Comparison of ENCODE assay signal across 1 cellular context in the genomic region with DNA sequence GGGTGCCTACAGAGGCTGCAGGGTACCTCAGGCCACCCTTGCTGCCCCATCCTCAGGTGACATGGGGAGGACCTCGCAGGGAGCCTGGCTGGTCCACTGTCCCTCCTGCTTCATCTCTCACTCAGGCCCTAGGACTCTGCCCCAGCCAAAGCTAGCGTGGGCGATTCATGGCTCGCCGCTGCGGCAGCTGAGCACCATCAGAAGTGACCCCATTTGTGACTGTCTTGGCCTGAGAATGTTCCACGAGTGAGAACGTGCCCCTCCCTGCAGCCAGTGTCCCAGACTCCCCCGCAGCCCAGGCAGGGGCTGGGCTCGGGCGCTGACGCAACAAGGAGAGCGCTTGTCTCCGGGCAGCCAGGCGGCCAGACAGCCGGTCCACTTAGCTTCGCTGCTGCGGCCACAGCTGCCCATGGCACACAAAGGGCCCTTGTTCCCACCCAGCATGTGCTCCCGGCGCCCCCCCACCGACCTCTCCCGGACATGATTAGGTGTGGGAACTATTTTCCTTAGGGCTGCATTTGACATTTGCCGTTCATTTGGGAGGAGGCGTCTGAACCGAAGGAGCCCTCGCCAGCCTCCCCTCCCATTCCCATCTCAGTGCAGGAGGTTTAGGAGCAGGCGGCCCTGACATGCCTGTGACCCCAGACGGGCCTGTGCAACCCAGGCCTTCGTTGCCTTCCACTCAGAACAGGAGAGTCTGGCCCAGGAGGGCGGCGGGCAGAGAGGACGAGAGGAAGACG.
TF ChIP-seq lines count a peak whose summit lies in the region.

No MANE protein-coding gene starts in this region.

TF ChIP-seq in HepG2, 621 proteins besides CTCF, POLR2A, EP300 and RAD21 (continued from another document and continues in another):
- 0 out of 2 replicates have a peak, but pooled peaks have one; percentile 15 for TF ChIP-seq KLF13 (CRISPR knock-in tag; IDR thresholded peaks at IDR 0.05)
- no peak for TF ChIP-seq ZFP1 (CRISPR knock-in tag; IDR thresholded peaks at IDR 0.05)
- TF ChIP-seq E2F5 (CRISPR knock-in tag; conservative IDR thresholded peaks at IDR 0.05), result no peak; the same call in 1 of the 2 replicates
- peak; percentile 78; the same call in 1 of the 2 replicates for TF ChIP-seq ZNF136 (CRISPR knock-in tag; IDR thresholded peaks at IDR 0.05; ENCODE audit: low read depth)
- peak; percentile 91 for TF ChIP-seq MYC (CRISPR knock-in tag; IDR thresholded peaks at IDR 0.05; ENCODE audit: borderline replicate concordance)
- peak; percentile 67 for TF ChIP-seq ATF2 (CRISPR knock-in tag; IDR thresholded peaks at IDR 0.05)
- TF ChIP-seq ZNF430 (CRISPR knock-in tag; IDR thresholded peaks at IDR 0.05), result 0 out of 2 replicates have a peak, but pooled peaks have one; percentile 56
- no peak for TF ChIP-seq STAT5B (CRISPR knock-in tag; IDR thresholded peaks at IDR 0.05)
- peak; percentile 17 for TF ChIP-seq ZC3H13 (CRISPR knock-in tag; IDR thresholded peaks at IDR 0.05)
- TF ChIP-seq, protein P1, sequence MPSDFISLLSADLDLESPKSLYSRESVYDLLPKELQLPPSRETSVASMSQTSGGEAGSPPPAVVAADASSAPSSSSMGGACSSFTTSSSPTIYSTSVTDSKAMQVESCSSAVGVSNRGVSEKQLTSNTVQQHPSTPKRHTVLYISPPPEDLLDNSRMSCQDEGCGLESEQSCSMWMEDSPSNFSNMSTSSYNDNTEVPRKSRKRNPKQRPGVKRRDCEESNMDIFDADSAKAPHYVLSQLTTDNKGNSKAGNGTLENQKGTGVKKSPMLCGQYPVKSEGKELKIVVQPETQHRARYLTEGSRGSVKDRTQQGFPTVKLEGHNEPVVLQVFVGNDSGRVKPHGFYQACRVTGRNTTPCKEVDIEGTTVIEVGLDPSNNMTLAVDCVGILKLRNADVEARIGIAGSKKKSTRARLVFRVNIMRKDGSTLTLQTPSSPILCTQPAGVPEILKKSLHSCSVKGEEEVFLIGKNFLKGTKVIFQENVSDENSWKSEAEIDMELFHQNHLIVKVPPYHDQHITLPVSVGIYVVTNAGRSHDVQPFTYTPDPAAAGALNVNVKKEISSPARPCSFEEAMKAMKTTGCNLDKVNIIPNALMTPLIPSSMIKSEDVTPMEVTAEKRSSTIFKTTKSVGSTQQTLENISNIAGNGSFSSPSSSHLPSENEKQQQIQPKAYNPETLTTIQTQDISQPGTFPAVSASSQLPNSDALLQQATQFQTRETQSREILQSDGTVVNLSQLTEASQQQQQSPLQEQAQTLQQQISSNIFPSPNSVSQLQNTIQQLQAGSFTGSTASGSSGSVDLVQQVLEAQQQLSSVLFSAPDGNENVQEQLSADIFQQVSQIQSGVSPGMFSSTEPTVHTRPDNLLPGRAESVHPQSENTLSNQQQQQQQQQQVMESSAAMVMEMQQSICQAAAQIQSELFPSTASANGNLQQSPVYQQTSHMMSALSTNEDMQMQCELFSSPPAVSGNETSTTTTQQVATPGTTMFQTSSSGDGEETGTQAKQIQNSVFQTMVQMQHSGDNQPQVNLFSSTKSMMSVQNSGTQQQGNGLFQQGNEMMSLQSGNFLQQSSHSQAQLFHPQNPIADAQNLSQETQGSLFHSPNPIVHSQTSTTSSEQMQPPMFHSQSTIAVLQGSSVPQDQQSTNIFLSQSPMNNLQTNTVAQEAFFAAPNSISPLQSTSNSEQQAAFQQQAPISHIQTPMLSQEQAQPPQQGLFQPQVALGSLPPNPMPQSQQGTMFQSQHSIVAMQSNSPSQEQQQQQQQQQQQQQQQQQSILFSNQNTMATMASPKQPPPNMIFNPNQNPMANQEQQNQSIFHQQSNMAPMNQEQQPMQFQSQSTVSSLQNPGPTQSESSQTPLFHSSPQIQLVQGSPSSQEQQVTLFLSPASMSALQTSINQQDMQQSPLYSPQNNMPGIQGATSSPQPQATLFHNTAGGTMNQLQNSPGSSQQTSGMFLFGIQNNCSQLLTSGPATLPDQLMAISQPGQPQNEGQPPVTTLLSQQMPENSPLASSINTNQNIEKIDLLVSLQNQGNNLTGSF (CRISPR knock-in tag; IDR thresholded peaks at IDR 0.05), result no peak
- 0 out of 2 replicates have a peak, but pooled peaks have one; percentile 36 for TF ChIP-seq HBP1 (CRISPR knock-in tag; IDR thresholded peaks at IDR 0.05; ENCODE audit: low read depth)
- TF ChIP-seq, protein P2, sequence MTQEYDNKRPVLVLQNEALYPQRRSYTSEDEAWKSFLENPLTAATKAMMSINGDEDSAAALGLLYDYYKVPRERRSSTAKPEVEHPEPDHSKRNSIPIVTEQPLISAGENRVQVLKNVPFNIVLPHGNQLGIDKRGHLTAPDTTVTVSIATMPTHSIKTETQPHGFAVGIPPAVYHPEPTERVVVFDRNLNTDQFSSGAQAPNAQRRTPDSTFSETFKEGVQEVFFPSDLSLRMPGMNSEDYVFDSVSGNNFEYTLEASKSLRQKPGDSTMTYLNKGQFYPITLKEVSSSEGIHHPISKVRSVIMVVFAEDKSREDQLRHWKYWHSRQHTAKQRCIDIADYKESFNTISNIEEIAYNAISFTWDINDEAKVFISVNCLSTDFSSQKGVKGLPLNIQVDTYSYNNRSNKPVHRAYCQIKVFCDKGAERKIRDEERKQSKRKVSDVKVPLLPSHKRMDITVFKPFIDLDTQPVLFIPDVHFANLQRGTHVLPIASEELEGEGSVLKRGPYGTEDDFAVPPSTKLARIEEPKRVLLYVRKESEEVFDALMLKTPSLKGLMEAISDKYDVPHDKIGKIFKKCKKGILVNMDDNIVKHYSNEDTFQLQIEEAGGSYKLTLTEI (CRISPR knock-in tag; conservative IDR thresholded peaks at IDR 0.05), result no peak
- TF ChIP-seq ZNF660 (CRISPR knock-in tag; IDR thresholded peaks at IDR 0.05; ENCODE audit: borderline replicate concordance, low read depth), result no peak
- no peak for TF ChIP-seq SMC3 (IDR thresholded peaks at IDR 0.05; ENCODE audit: low read length)
- TF ChIP-seq, protein P3, sequence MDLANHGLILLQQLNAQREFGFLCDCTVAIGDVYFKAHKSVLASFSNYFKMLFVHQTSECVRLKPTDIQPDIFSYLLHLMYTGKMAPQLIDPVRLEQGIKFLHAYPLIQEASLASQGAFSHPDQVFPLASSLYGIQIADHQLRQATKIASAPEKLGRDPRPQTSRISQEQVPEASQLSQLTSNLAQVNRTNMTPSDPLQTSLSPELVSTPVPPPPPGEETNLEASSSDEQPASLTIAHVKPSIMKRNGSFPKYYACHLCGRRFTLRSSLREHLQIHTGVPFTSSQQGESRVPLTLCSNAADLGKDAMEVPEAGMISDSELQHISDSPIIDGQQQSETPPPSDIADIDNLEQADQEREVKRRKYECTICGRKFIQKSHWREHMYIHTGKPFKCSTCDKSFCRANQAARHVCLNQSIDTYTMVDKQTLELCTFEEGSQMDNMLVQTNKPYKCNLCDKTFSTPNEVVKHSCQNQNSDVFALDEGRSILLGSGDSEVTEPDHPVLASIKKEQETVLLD (CRISPR knock-in tag; IDR thresholded peaks at IDR 0.05; ENCODE audit: low read depth), result peak; percentile 23; the same call in 1 of the 2 replicates
- TF ChIP-seq NCOA5 (CRISPR knock-in tag; IDR thresholded peaks at IDR 0.05), result no peak
- TF ChIP-seq, protein P4, sequence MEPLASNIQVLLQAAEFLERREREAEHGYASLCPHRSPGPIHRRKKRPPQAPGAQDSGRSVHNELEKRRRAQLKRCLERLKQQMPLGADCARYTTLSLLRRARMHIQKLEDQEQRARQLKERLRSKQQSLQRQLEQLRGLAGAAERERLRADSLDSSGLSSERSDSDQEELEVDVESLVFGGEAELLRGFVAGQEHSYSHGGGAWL (CRISPR knock-in tag; IDR thresholded peaks at IDR 0.05), result peak; percentile 72; the same call in 1 of the 2 replicates
- TF ChIP-seq NR3C1 (CRISPR knock-in tag; IDR thresholded peaks at IDR 0.05), result no peak
- TF ChIP-seq ZNF33B (CRISPR knock-in tag; IDR thresholded peaks at IDR 0.05), result 0 out of 2 replicates have a peak, but pooled peaks have one; percentile 52
- TF ChIP-seq, protein P5, sequence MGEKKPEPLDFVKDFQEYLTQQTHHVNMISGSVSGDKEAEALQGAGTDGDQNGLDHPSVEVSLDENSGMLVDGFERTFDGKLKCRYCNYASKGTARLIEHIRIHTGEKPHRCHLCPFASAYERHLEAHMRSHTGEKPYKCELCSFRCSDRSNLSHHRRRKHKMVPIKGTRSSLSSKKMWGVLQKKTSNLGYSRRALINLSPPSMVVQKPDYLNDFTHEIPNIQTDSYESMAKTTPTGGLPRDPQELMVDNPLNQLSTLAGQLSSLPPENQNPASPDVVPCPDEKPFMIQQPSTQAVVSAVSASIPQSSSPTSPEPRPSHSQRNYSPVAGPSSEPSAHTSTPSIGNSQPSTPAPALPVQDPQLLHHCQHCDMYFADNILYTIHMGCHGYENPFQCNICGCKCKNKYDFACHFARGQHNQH (CRISPR knock-in tag; IDR thresholded peaks at IDR 0.05), result peak; percentile 75
- no peak; the same call in none of the 2 replicates for TF ChIP-seq DPF2 (CRISPR knock-in tag; IDR thresholded peaks at IDR 0.05; ENCODE audit: borderline replicate concordance, low read depth)
- peak; percentile 11 for TF ChIP-seq FOSL2 (CRISPR knock-in tag; IDR thresholded peaks at IDR 0.05)
- no peak for TF ChIP-seq SMAD3 (CRISPR knock-in tag; IDR thresholded peaks at IDR 0.05)
- TF ChIP-seq TFAP4 (IDR thresholded peaks at IDR 0.05; ENCODE audit: borderline replicate concordance, low read depth), result peak; percentile 71; the same call in 1 of the 2 replicates
- no peak; the same call in 1 of the 2 replicates for TF ChIP-seq KDM5B (CRISPR knock-in tag; IDR thresholded peaks at IDR 0.05; ENCODE audit: borderline replicate concordance)
- peak; percentile 69; the same call in 1 of the 2 replicates for TF ChIP-seq KMT2A (CRISPR knock-in tag; IDR thresholded peaks at IDR 0.05)
- 0 out of 2 replicates have a peak, but pooled peaks have one; percentile 31 for TF ChIP-seq ZNF556 (CRISPR knock-in tag; IDR thresholded peaks at IDR 0.05; ENCODE audit: borderline replicate concordance)
- TF ChIP-seq REXO4 (CRISPR knock-in tag; IDR thresholded peaks at IDR 0.05; ENCODE audit: borderline replicate concordance), result no peak
- no peak for TF ChIP-seq ZXDC (CRISPR knock-in tag; IDR thresholded peaks at IDR 0.05)
- peak; percentile 82 for TF ChIP-seq HDAC1 (CRISPR knock-in tag; IDR thresholded peaks at IDR 0.05)
- TF ChIP-seq, protein P6, sequence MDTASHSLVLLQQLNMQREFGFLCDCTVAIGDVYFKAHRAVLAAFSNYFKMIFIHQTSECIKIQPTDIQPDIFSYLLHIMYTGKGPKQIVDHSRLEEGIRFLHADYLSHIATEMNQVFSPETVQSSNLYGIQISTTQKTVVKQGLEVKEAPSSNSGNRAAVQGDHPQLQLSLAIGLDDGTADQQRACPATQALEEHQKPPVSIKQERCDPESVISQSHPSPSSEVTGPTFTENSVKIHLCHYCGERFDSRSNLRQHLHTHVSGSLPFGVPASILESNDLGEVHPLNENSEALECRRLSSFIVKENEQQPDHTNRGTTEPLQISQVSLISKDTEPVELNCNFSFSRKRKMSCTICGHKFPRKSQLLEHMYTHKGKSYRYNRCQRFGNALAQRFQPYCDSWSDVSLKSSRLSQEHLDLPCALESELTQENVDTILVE (CRISPR knock-in tag; IDR thresholded peaks at IDR 0.05), result peak; percentile 17; the same call in 1 of the 2 replicates
- no peak for TF ChIP-seq KDM1A (CRISPR knock-in tag; IDR thresholded peaks at IDR 0.05)
- TF ChIP-seq SIX4 (CRISPR knock-in tag; IDR thresholded peaks at IDR 0.05), result no peak
- no peak for TF ChIP-seq NKX3-1 (CRISPR knock-in tag; IDR thresholded peaks at IDR 0.05)
- peak; percentile 51; the same call in 1 of the 2 replicates for TF ChIP-seq NCOR1 (IDR thresholded peaks at IDR 0.05; ENCODE audit: borderline replicate concordance, low read length)
- TF ChIP-seq ZNF737 (CRISPR knock-in tag; IDR thresholded peaks at IDR 0.05; ENCODE audit: borderline replicate concordance), result no peak
